Comparison of ENCODE assay signal across 17 cellular contexts in genomic region chr10:84842593-84842992, GRCh38.
A peak's percentile ranks its signal among the peaks of the same experiment; 100 is the strongest.
DNase-seq lines count a peak whose midpoint lies in the region; ATAC-seq and TF ChIP-seq lines count a peak whose summit lies in the region.
"Had no signal": no experiment of that assay in that cellular context is flagged by ENCODE, and none has a peak within 500 bp of the region (broad histone marks: within the 10 kb centered on the region; RNA-seq: fewer than 3 reads in every experiment).

No MANE protein-coding gene starts in this region.

- DNase-seq in DMS 273 (lab: John Stamatoyannopoulos, UW; ENCODE audit: unreplicated experiment) = peak; percentile 61
- no peak for DNase-seq in DMS 273 treated with DMSO at 0.1 percent for 48 hours (lab: John Stamatoyannopoulos, UW)
- DNase-seq in Right ventricle myocardium superior = no peak
- DNase-seq in cardiac septum (ENCODE audit: low spot score) = no peak
- peak; percentile 26 to 76 for DNase-seq in NCI-H446 (lab: John Stamatoyannopoulos, UW)
- peak; percentile 65 for DNase-seq in left lobe of liver (ENCODE audit: low spot score)
- no peak for DNase-seq in GM10248 (ENCODE audit: extremely low spot score)
- DNase-seq in anterior cingulate cortex (lab: John Stamatoyannopoulos, UW) = no peak
- DNase-seq: CD8-positive, alpha-beta T cell; DND-41; GM23248; H9; HFFc6; MG63; NCI-H187 treated with DMSO at 0.1 percent for 48 hours; Peyer's patch had no signal

- TF ChIP-seq CTCF in GM10248 (IDR thresholded peaks at IDR 0.05; ENCODE audit: control extremely low read depth, extremely low read depth, low read depth, missing control alignments) = no peak

- ATAC-seq in Right ventricle myocardium superior (ENCODE audit: poor library complexity) (peak; percentile 34), left lobe of liver (peak; percentile 93)
- ATAC-seq: CD8-positive, alpha-beta T cell; K562 had no signal

- CTCF ChIA-PET in GM10248 (lab: Yijun Ruan, JAX) = no interaction called here

- POLR2A ChIA-PET in GM10248 (lab: Yijun Ruan, JAX) = no interaction called here

- intact Hi-C loops in Right ventricle myocardium superior (cut with DNase I) (no loop called here), cardiac septum (cut with DNase I) (loop anchor here (10.0 kb wide), 1 partner anchor 672 kb away; no protein-coding TSS in a partner anchor)

Comparison
In these comparisons a context has a peak if more than half of its experiments do, and no peak if none do; other contexts are left out.
1. DNase-seq: peak in DMS 273 (single experiment), NCI-H446 (2 of 2) and left lobe of liver (single experiment); none in DMS 273 treated with DMSO at 0.1 percent for 48 hours (single experiment), Right ventricle myocardium superior (single experiment), cardiac septum (single experiment), GM10248 (single experiment) and anterior cingulate cortex (0 of 58).